8 cellular contexts compared by ENCODE assay signal in genomic region chr6:103122766-103123601, GRCh38.
DNase-seq lines count a peak whose midpoint lies in the region; ATAC-seq and TF ChIP-seq lines count a peak whose summit lies in the region.

No MANE protein-coding gene starts in this region.

- H3K4me3 Mint-ChIP-seq in endothelial cell (ENCODE audit: unreplicated experiment) (no peak overlapping the region), osteocyte (ENCODE audit: unreplicated experiment) (no peak overlapping the region)

- H2AFZ ChIP-seq in Karpas-422 (ENCODE audit: low read length): no peak overlapping the region

- TF ChIP-seq POLR2A in lower leg skin (IDR thresholded peaks at IDR 0.05): no peak

- H4K20me1 ChIP-seq in Karpas-422 (ENCODE audit: insufficient read depth, low read depth, low read length): no peaks in the 10 kb centered on the region

- H3K9ac ChIP-seq in Karpas-422 (ENCODE audit: low read length): no peak overlapping the region

- 31 to 32% methylated on average over 10 of the region's 10 CpGs for WGBS in lower leg skin, 2 donors

- H3K9me2 ChIP-seq in Karpas-422 (replicated peaks; ENCODE audit: insufficient read depth, low read length): no peaks in the 10 kb centered on the region

- H3K27ac Mint-ChIP-seq in endothelial cell (ENCODE audit: unreplicated experiment) (no peak overlapping the region), osteocyte (ENCODE audit: unreplicated experiment) (no peak overlapping the region)

- H3K36me3 Mint-ChIP-seq in endothelial cell (ENCODE audit: low read depth, unreplicated experiment) (no peaks in the 10 kb centered on the region), osteocyte (ENCODE audit: unreplicated experiment) (no peaks in the 10 kb centered on the region)

- DNase-seq in DMS114 treated with DMSO at 0.1 percent for 48 hours (lab: John Stamatoyannopoulos, UW; ENCODE audit: unreplicated experiment) (peak; percentile 27), Karpas-422 (peak; percentile 88), OCI-M1 (lab: John Stamatoyannopoulos, UW) (peak; percentile 88), endothelial cell (ENCODE audit: low spot score) (peak; percentile 85), osteocyte (ENCODE audit: extremely low spot score, unreplicated experiment) (no peak), lower leg skin (ENCODE audit: low spot score in 2 of 2) (no peak)

- H3K4me3 ChIP-seq in Karpas-422 (ENCODE audit: low read length): no peak overlapping the region
- no peak overlapping the region for H3K4me3 ChIP-seq in lower leg skin (ENCODE audit: low read depth, poor library complexity, severe bottlenecking)

- no peaks in the 10 kb centered on the region for H3K36me3 ChIP-seq in Karpas-422 (ENCODE audit: insufficient read depth, low read length)

- H3K4me1 Mint-ChIP-seq in endothelial cell (ENCODE audit: unreplicated experiment): no peaks in the 10 kb centered on the region
- H3K4me1 Mint-ChIP-seq in osteocyte (ENCODE audit: unreplicated experiment): no peaks in the 10 kb centered on the region

- H3K4me2 ChIP-seq in Karpas-422 (ENCODE audit: low read depth, low read length, poor library complexity, severe bottlenecking): no peak overlapping the region

- H3K9me3 Mint-ChIP-seq in endothelial cell (ENCODE audit: unreplicated experiment) (no peaks in the 10 kb centered on the region), osteocyte (ENCODE audit: unreplicated experiment) (no peaks in the 10 kb centered on the region)

- no peaks in the 10 kb centered on the region for H3K9me3 ChIP-seq in Karpas-422 (ENCODE audit: low read length)

- peak; percentile 65 for TF ChIP-seq CTCF in endothelial cell (IDR thresholded peaks at IDR 0.05; ENCODE audit: unreplicated experiment)
- peak; percentile 72 for TF ChIP-seq CTCF in osteocyte (IDR thresholded peaks at IDR 0.05)
- TF ChIP-seq CTCF in lower leg skin (IDR thresholded peaks at IDR 0.05): no peak

- no peaks in the 10 kb centered on the region for H3K79me2 ChIP-seq in Karpas-422 (ENCODE audit: low read length)

- no peaks in the 10 kb centered on the region for H3K27me3 ChIP-seq in Karpas-422 (ENCODE audit: low read length)

- no peaks in the 10 kb centered on the region for H3K4me1 ChIP-seq in Karpas-422 (ENCODE audit: low read length)

- ATAC-seq in GM21529 (IDR thresholded peaks at IDR 0.05; ENCODE audit: unreplicated experiment) (peak; percentile 67), HG02763 (IDR thresholded peaks at IDR 0.05; ENCODE audit: unreplicated experiment) (no peak)

- H3K27ac ChIP-seq in Karpas-422 (ENCODE audit: low read length): no peak overlapping the region

- intact Hi-C loops in lower leg skin (cut with DNase I; ENCODE audit: low total_unique reads): no loop called here

- H3K27me3 Mint-ChIP-seq in endothelial cell (ENCODE audit: unreplicated experiment): peaks cover 1% of the 10 kb centered on the region
- H3K27me3 Mint-ChIP-seq in osteocyte (ENCODE audit: unreplicated experiment): no peaks in the 10 kb centered on the region

Comparison
In these comparisons a context has a peak if more than half of its experiments do, and no peak if none do; other contexts are left out.
1. DNase-seq: peak in DMS114 treated with DMSO at 0.1 percent for 48 hours (single experiment), Karpas-422 (single experiment), OCI-M1 (single experiment) and endothelial cell (single experiment); none in osteocyte (single experiment) and lower leg skin (0 of 2).
2. CTCF ChIP-seq: peak in endothelial cell (single experiment) and osteocyte (single experiment); none in lower leg skin (0 of 3).